Comparison of ENCODE assay signal across 1 cellular context in genomic region chr9:136309806-136310220, GRCh38.
TF ChIP-seq lines count a peak whose summit lies in the region.

No MANE protein-coding gene starts in this region.

TF ChIP-seq in GM12878, 131 proteins besides CTCF, POLR2A, EP300 and RAD21:
- TF ChIP-seq GATAD2B (conservative IDR thresholded peaks at IDR 0.05; ENCODE audit: low read depth) (no peak), HDGF (IDR thresholded peaks at IDR 0.05) (peak; percentile 75), MEF2A (IDR thresholded peaks at IDR 0.05; ENCODE audit: insufficient read depth, low read depth, low read length) (no peak)
